In genomic region chr7:99387239-99387635, GRCh38 we compare ENCODE assay signal across 7 cellular contexts. TPM values are rescaled to one million over a fixed set of nuclear protein-coding genes. Genes with fewer than 3 reads are reported as not detected.
DNase-seq lines count a peak whose midpoint lies in the region; ATAC-seq and TF ChIP-seq lines count a peak whose summit lies in the region.
"Not testable (repeated sequence)": the region's sequence is repeated elsewhere in the genome, so short reads cannot be mapped to it uniquely, and the experiment has no call there.

No MANE protein-coding gene starts in this region.

- not testable (repeated sequence) for H3K9me3 ChIP-seq in right cardiac atrium (ENCODE audit: control insufficient read depth, low read length)

- not testable (repeated sequence) for H3K27ac ChIP-seq in KMS-11; right cardiac atrium (ENCODE audit: low read length)
- peak overlapping the region; percentile 29 for H3K27ac ChIP-seq in RWPE1

- DNase-seq in CD14-positive monocyte (ENCODE audit: low spot score); RWPE1 (ENCODE audit: low spot score); activated CD8-positive, alpha-beta T cell treated with anti-CD3 and anti-CD28 coated beads for 36 hours; natural killer cell: not testable (repeated sequence)
- peak in 2 of 3 donors; percentile 30 to 37 for DNase-seq in right cardiac atrium

- not testable (repeated sequence) for H2AFZ ChIP-seq in KMS-11 (ENCODE audit: low read depth)

- peaks cover 45% of the 10 kb centered on the region for H3K4me1 Mint-ChIP-seq in CD14-positive monocyte
- H3K4me1 Mint-ChIP-seq in activated CD8-positive, alpha-beta T cell treated with anti-CD3 and anti-CD28 coated beads for 36 hours (ENCODE audit: low read depth) = peaks cover 32% of the 10 kb centered on the region
- peaks cover 21% of the 10 kb centered on the region for H3K4me1 Mint-ChIP-seq in activated naive CD8-positive, alpha-beta T cell (ENCODE audit: low read depth)
- peaks cover 10 to 31% of the 10 kb centered on the region in 2 donors for H3K4me1 Mint-ChIP-seq in natural killer cell

- 95% methylated on average over 14 of the region's 14 CpGs for WGBS in right cardiac atrium

- TF ChIP-seq CTCF in CD14-positive monocyte (IDR thresholded peaks at IDR 0.05); RWPE1 (conservative IDR thresholded peaks at IDR 0.05; ENCODE audit: low read depth): not testable (repeated sequence)
- TF ChIP-seq CTCF in KMS-11 (conservative IDR thresholded peaks at IDR 0.05; ENCODE audit: low read depth, low read length) (peak; percentile 7; the same call in 1 of the 2 replicates), natural killer cell (IDR thresholded peaks at IDR 0.05) (peak; percentile 2)
- TF ChIP-seq CTCF in activated CD8-positive, alpha-beta T cell treated with anti-CD3 and anti-CD28 coated beads for 36 hours (IDR thresholded peaks at IDR 0.05) = peak; percentile 26

- peaks cover 54 to 94% of the 10 kb centered on the region in 2 donors for H3K36me3 Mint-ChIP-seq in CD14-positive monocyte
- peaks cover 48% of the 10 kb centered on the region for H3K36me3 Mint-ChIP-seq in activated CD8-positive, alpha-beta T cell treated with anti-CD3 and anti-CD28 coated beads for 36 hours (ENCODE audit: low read depth)
- not testable (repeated sequence) for H3K36me3 Mint-ChIP-seq in activated naive CD8-positive, alpha-beta T cell; natural killer cell

- H3K27ac Mint-ChIP-seq in CD14-positive monocyte = peak overlapping the region in 6 of 7 donors; percentile 70 to 91 (median 83)
- peak overlapping the region; percentile 75 for H3K27ac Mint-ChIP-seq in activated CD8-positive, alpha-beta T cell treated with anti-CD3 and anti-CD28 coated beads for 36 hours
- peak overlapping the region; percentile 54 for H3K27ac Mint-ChIP-seq in activated naive CD8-positive, alpha-beta T cell
- peak overlapping the region; percentile 84 to 97 for H3K27ac Mint-ChIP-seq in natural killer cell

- not testable (repeated sequence) for H3K4me2 ChIP-seq in KMS-11

- H3K79me2 ChIP-seq in KMS-11 (ENCODE audit: insufficient read depth, low read depth) = peaks cover 25% of the 10 kb centered on the region

- intact Hi-C loops in CD14-positive monocyte (cut with micrococcal nuclease); activated CD8-positive, alpha-beta T cell treated with anti-CD3 and anti-CD28 coated beads for 36 hours (cut with micrococcal nuclease); right cardiac atrium (cut with DNase I): not testable (repeated sequence)
- intact Hi-C loops in natural killer cell (cut with micrococcal nuclease) = loop anchor here (1.0 kb wide), 1 partner anchor 22 kb away; no protein-coding TSS in a partner anchor

- CTCF ChIA-PET in RWPE1 (lab: Yijun Ruan, JAX) = not testable (repeated sequence)
- CTCF ChIA-PET in activated CD8-positive, alpha-beta T cell treated with anti-CD3 and anti-CD28 coated beads for 36 hours (lab: Charles Lee) = interaction anchor here (0.8 to 1.9 kb wide), 5 partner anchors 9 to 62 kb away, joined by 4 to 7 read pairs (median 5); partner anchors contain the start of gene ARPC1A

- H3K4me3 ChIP-seq in KMS-11 (IDR thresholded peaks at IDR 0.05; ENCODE audit: insufficient read depth, low read depth, low read length); right cardiac atrium (ENCODE audit: low read length): not testable (repeated sequence)

- not testable (repeated sequence) for H3K27me3 Mint-ChIP-seq in CD14-positive monocyte (ENCODE audit: low read depth in 3 of 3); activated CD8-positive, alpha-beta T cell treated with anti-CD3 and anti-CD28 coated beads for 36 hours; activated naive CD8-positive, alpha-beta T cell; natural killer cell (ENCODE audit: low read depth in 2 of 2)

- not testable (repeated sequence) for H4K20me1 ChIP-seq in KMS-11 (ENCODE audit: insufficient read depth)

- ATAC-seq in activated CD8-positive, alpha-beta T cell treated with anti-CD3 and anti-CD28 coated beads for 36 hours; right cardiac atrium; natural killer cell: not testable (repeated sequence)

- H3K9ac ChIP-seq in KMS-11 = not testable (repeated sequence)

- H3K4me1 ChIP-seq in KMS-11 (ENCODE audit: low read depth, poor library complexity, severe bottlenecking) = peaks cover 13% of the 10 kb centered on the region
- not testable (repeated sequence) for H3K4me1 ChIP-seq in right cardiac atrium (ENCODE audit: control insufficient read depth, insufficient read depth, low read length)

- H3K27me3 ChIP-seq in KMS-11 (ENCODE audit: insufficient read depth, low read depth); right cardiac atrium (ENCODE audit: control insufficient read depth, insufficient read depth): not testable (repeated sequence)

- not testable (repeated sequence) for H3K9me3 Mint-ChIP-seq in CD14-positive monocyte; activated CD8-positive, alpha-beta T cell treated with anti-CD3 and anti-CD28 coated beads for 36 hours; activated naive CD8-positive, alpha-beta T cell (ENCODE audit: low read depth); natural killer cell

- POLR2A ChIA-PET in RWPE1 (lab: Yijun Ruan, JAX; ENCODE audit: low non-redundant PET) = interaction anchor here (0.9 kb wide), 1 partner anchor 12 kb away, joined by 10 read pairs; no protein-coding TSS in a partner anchor
- POLR2A ChIA-PET in activated CD8-positive, alpha-beta T cell treated with anti-CD3 and anti-CD28 coated beads for 36 hours (lab: Charles Lee) = interaction anchor here (0.8 to 4.8 kb wide), 5 partner anchors 11 to 22 kb away, joined by 3 to 17 read pairs (median 4); partner anchors contain the start of genes BUD31 and PDAP1

- H3K36me3 ChIP-seq in KMS-11 (ENCODE audit: insufficient read depth) = not testable (repeated sequence)

- H3K4me3 Mint-ChIP-seq in CD14-positive monocyte; activated CD8-positive, alpha-beta T cell treated with anti-CD3 and anti-CD28 coated beads for 36 hours; activated naive CD8-positive, alpha-beta T cell; natural killer cell: not testable (repeated sequence)

RNA-seq across cellular contexts. Expression of gene ARPC1B, which starts 12.7 kb away (rescaled TPM):
- 1,000 to 10,000 TPM; 1,282 to 1,362 TPM for polyA plus RNA-seq in CD14-positive monocyte
- total RNA-seq in activated CD8-positive, alpha-beta T cell treated with anti-CD3 and anti-CD28 coated beads for 36 hours = 100 to 1,000 TPM; 304 to 307 TPM
- total RNA-seq in right cardiac atrium = 10 to 100 TPM; 35.5 to 65.1 (median 56.6) TPM
- polyA plus RNA-seq in right cardiac atrium = 52.9 TPM
- total RNA-seq in natural killer cell = 100 to 1,000 TPM; 161 to 184 (median 179) TPM

RNA-seq across cellular contexts. Expression of gene PDAP1, which starts 21.2 kb away (rescaled TPM):
- polyA plus RNA-seq in CD14-positive monocyte (10 to 100 TPM in 1 of 2 donors, 1 to 10 TPM in 1; 9.8 to 16.2 TPM), right cardiac atrium (167 TPM)
- 100 to 1,000 TPM; 160 TPM for total RNA-seq in activated CD8-positive, alpha-beta T cell treated with anti-CD3 and anti-CD28 coated beads for 36 hours
- total RNA-seq in right cardiac atrium (10 to 100 TPM; 85.9 to 95.9 (median 90.1) TPM), natural killer cell (10 to 100 TPM; 55.3 to 60.6 (median 59.3) TPM)

RNA-seq across cellular contexts. Expression of gene BUD31, which starts 21.5 kb away (rescaled TPM):
- 100 to 1,000 TPM; 241 to 256 TPM for polyA plus RNA-seq in CD14-positive monocyte
- total RNA-seq in activated CD8-positive, alpha-beta T cell treated with anti-CD3 and anti-CD28 coated beads for 36 hours = 100 to 1,000 TPM; 118 to 124 TPM
- 10 to 100 TPM; 37.8 to 53.6 (median 44.0) TPM for total RNA-seq in right cardiac atrium
- polyA plus RNA-seq in right cardiac atrium = 65.1 TPM
- 100 to 1,000 TPM; 145 to 190 (median 187) TPM for total RNA-seq in natural killer cell

RNA-seq across cellular contexts. Expression of gene PTCD1, which starts 51.4 kb away (rescaled TPM):
- polyA plus RNA-seq in CD14-positive monocyte = 1 to 10 TPM in 1 of 2 donors, under 1 TPM in 1; 0.74 to 1.6 TPM
- 1 to 10 TPM; 7.2 to 8.2 TPM for total RNA-seq in activated CD8-positive, alpha-beta T cell treated with anti-CD3 and anti-CD28 coated beads for 36 hours
- total RNA-seq in right cardiac atrium = 1 to 10 TPM; 3.1 to 4.4 (median 3.2) TPM
- polyA plus RNA-seq in right cardiac atrium = 3.0 TPM
- total RNA-seq in natural killer cell = 1 to 10 TPM; 5.3 to 6.6 (median 6.4) TPM

RNA-seq across cellular contexts. Expression of gene CPSF4, which starts 51.5 kb away (rescaled TPM):
- polyA plus RNA-seq in CD14-positive monocyte (10 to 100 TPM; 11.6 to 12.3 TPM), right cardiac atrium (16.2 TPM)
- 10 to 100 TPM; 62.3 to 64.6 TPM for total RNA-seq in activated CD8-positive, alpha-beta T cell treated with anti-CD3 and anti-CD28 coated beads for 36 hours
- total RNA-seq in right cardiac atrium (10 to 100 TPM; 17.3 to 21.9 (median 18.8) TPM), natural killer cell (10 to 100 TPM; 54.0 to 61.6 (median 54.8) TPM)
